8 cellular contexts compared by ENCODE assay signal in the genomic region with DNA sequence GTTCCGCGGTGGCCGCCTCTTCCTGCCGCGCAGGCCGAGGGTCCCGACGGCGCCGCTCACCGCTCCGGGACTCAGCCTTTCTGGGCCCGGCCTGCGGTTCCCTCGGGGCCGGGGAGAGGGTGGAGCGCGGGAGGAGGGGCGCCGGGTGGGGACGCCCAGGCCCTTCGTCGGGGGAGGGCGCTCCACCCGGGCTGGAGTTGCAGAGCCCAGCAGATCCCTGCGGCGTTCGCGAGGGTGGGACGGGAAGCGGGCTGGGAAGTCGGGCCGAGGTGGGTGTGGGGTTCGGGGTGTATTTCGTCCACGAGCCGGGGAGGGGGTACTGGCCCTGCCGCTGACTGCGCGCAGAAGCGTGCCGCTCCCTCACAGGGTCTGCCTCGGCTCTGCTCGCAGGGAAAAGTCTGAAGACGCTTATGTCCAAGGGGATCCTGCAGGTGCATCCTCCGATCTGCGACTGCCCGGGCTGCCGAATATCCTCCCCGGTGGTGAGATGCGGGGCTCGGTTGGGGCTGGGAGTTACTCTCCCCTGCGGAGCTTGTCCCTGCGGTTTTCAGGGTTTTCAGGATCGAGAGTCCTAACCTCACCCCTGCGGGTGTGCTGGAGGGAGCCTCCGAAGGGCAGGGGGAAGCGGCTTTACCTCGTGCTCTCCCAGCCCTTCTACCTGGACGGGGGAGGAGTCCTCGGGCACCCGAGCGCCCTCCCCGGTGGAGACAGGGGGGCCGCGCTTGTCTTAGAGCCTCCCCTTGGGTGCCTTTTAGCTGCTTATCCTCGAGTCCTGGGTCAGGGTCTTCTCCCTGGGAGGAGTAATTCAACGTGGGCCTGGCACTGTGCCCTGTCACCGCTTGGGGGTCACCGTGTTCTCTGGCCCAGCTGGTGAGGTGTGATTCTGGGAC. TPM values are rescaled to one million over a fixed set of nuclear protein-coding genes. Genes with fewer than 3 reads are reported as not detected.
A peak's percentile ranks its signal among the peaks of the same experiment; 100 is the strongest.
DNase-seq lines count a peak whose midpoint lies in the region; ATAC-seq and TF ChIP-seq lines count a peak whose summit lies in the region.

No MANE protein-coding gene starts in this region.

- peaks cover 2% of the 10 kb centered on the region for H3K36me3 ChIP-seq in MG63

- peak; percentile 76 for DNase-seq in Daoy (ENCODE audit: low read depth)
- peak; percentile 75 for DNase-seq in MG63
- no peak for DNase-seq in endothelial cell (ENCODE audit: low spot score)
- DNase-seq in progenitor cell of endocrine pancreas (ENCODE audit: low spot score, unreplicated experiment), result no peak
- DNase-seq in T-helper 2 cell, result no peak
- no peak for DNase-seq in globus pallidus (ENCODE audit: low spot score)
- DNase-seq in T-helper 9 cell, result no peak

- H3K9me3 Mint-ChIP-seq in endothelial cell (ENCODE audit: unreplicated experiment) (no peaks in the 10 kb centered on the region), progenitor cell of endocrine pancreas (ENCODE audit: low read depth) (no peaks in the 10 kb centered on the region)

- H3K4me3 Mint-ChIP-seq in endothelial cell (ENCODE audit: unreplicated experiment) (peak overlapping the region; percentile 69), progenitor cell of endocrine pancreas (ENCODE audit: low read depth) (peak overlapping the region; percentile 65)

- peaks cover 5% of the 10 kb centered on the region for H3K36me3 Mint-ChIP-seq in endothelial cell (ENCODE audit: low read depth, unreplicated experiment)
- peaks cover 3% of the 10 kb centered on the region for H3K36me3 Mint-ChIP-seq in progenitor cell of endocrine pancreas (ENCODE audit: insufficient read depth)

- H3K4me1 Mint-ChIP-seq in endothelial cell (ENCODE audit: unreplicated experiment) (no peaks in the 10 kb centered on the region), progenitor cell of endocrine pancreas (ENCODE audit: low read depth) (peaks cover 11% of the 10 kb centered on the region)

- no peaks in the 10 kb centered on the region for H3K27me3 ChIP-seq in MG63

- H3K27me3 Mint-ChIP-seq in endothelial cell (ENCODE audit: unreplicated experiment) (peaks cover 22% of the 10 kb centered on the region), progenitor cell of endocrine pancreas (peaks cover 55% of the 10 kb centered on the region)

- peak overlapping the region; percentile 18 for H3K27ac Mint-ChIP-seq in endothelial cell (ENCODE audit: unreplicated experiment)
- no peak overlapping the region for H3K27ac Mint-ChIP-seq in progenitor cell of endocrine pancreas

- H3K4me3 ChIP-seq in MG63, result peak overlapping the region; percentile 71

- TF ChIP-seq CTCF in endothelial cell (IDR thresholded peaks at IDR 0.05; ENCODE audit: unreplicated experiment), result no peak
- no peak for TF ChIP-seq CTCF in progenitor cell of endocrine pancreas (IDR thresholded peaks at IDR 0.05; ENCODE audit: unreplicated experiment)

- H3K9me3 ChIP-seq in MG63, result no peaks in the 10 kb centered on the region

- ATAC-seq in GM18870 (IDR thresholded peaks at IDR 0.05; ENCODE audit: unreplicated experiment), result no peak

RNA-seq across cellular contexts. Expression of gene SAMD11, which starts 2.1 kb away (rescaled TPM):
- total RNA-seq in Daoy (2014; rRNA removed; shearing (Covaris generic)), result 24.3 and 29.0 TPM in 2 replicates
- total RNA-seq in MG63 (2014; rRNA removed; shearing (Covaris generic); ENCODE audit: low replicate concordance), result 32.7 and 43.5 TPM in 2 replicates
- total RNA-seq in endothelial cell (ENCODE audit: unreplicated experiment), result not detected
- total RNA-seq in progenitor cell of endocrine pancreas, result 42.9 and 53.9 TPM in 2 replicates

RNA-seq across cellular contexts. Expression of gene NOC2L, which starts 33.3 kb away (rescaled TPM):
- total RNA-seq in Daoy (2014; rRNA removed; shearing (Covaris generic)), result 256 and 271 TPM in 2 replicates
- 176 and 277 TPM in 2 replicates for total RNA-seq in MG63 (2014; rRNA removed; shearing (Covaris generic); ENCODE audit: low replicate concordance)
- total RNA-seq in endothelial cell (ENCODE audit: unreplicated experiment), result 56.5 TPM
- 71.9 and 78.2 TPM in 2 replicates for total RNA-seq in progenitor cell of endocrine pancreas

RNA-seq across cellular contexts. Expression of gene KLHL17, which starts 34.6 kb away (rescaled TPM):
- total RNA-seq in Daoy (2014; rRNA removed; shearing (Covaris generic)), result 9.4 and 13.9 TPM in 2 replicates
- total RNA-seq in MG63 (2014; rRNA removed; shearing (Covaris generic); ENCODE audit: low replicate concordance), result 6.7 and 14.7 TPM in 2 replicates
- total RNA-seq in endothelial cell (ENCODE audit: unreplicated experiment) (18.7 TPM), progenitor cell of endocrine pancreas (45.3 and 47.5 TPM in 2 replicates)

RNA-seq across cellular contexts. Expression of gene PLEKHN1, which starts 40.5 kb away (rescaled TPM):
- 0.11 and 3.8 TPM in 2 replicates for total RNA-seq in Daoy (2014; rRNA removed; shearing (Covaris generic))
- 0.56 TPM in 1 of 2 replicates, not detected in the other for total RNA-seq in MG63 (2014; rRNA removed; shearing (Covaris generic); ENCODE audit: low replicate concordance)
- not detected for total RNA-seq in endothelial cell (ENCODE audit: unreplicated experiment)
- 1.1 and 1.9 TPM in 2 replicates for total RNA-seq in progenitor cell of endocrine pancreas

RNA-seq across cellular contexts. Expression of gene PERM1, which starts 56.1 kb away (rescaled TPM):
- total RNA-seq in Daoy (2014; rRNA removed; shearing (Covaris generic)), result not detected in 2 replicates
- 0.13 TPM in 1 of 2 replicates, not detected in the other for total RNA-seq in MG63 (2014; rRNA removed; shearing (Covaris generic); ENCODE audit: low replicate concordance)
- total RNA-seq in endothelial cell (ENCODE audit: unreplicated experiment), result not detected
- not detected in 2 replicates for total RNA-seq in progenitor cell of endocrine pancreas

Comparison
In these comparisons a context has a peak if more than half of its experiments do, and no peak if none do; other contexts are left out.
1. DNase-seq: peak in Daoy (single experiment) and MG63 (single experiment); none in endothelial cell (single experiment), progenitor cell of endocrine pancreas (single experiment), T-helper 2 cell (0 of 5), globus pallidus (single experiment) and T-helper 9 cell (single experiment).
2. RNA of gene SAMD11, which starts 2.1 kb away (total RNA-seq): 42.9 to 53.9 TPM in progenitor cell of endocrine pancreas, 32.7 to 43.5 TPM in MG63 and 24.3 to 29.0 TPM in Daoy; not detected in endothelial cell (single experiment); every median in the first group is over 10 times any median in the second.